13 cellular contexts compared by ENCODE assay signal in genomic region chr7:86911703-86912102, GRCh38.
DNase-seq lines count a peak whose midpoint lies in the region; ATAC-seq and TF ChIP-seq lines count a peak whose summit lies in the region.
"Had no signal": no experiment of that assay in that cellular context is flagged by ENCODE, and none has a peak within 500 bp of the region (broad histone marks: within the 10 kb centered on the region; RNA-seq: fewer than 3 reads in every experiment).

No MANE protein-coding gene starts in this region.

- H3K9me3 ChIP-seq in OCI-LY7 (ENCODE audit: low read length), result no peaks in the 10 kb centered on the region
- H3K9me3 ChIP-seq in trophoblast cell (ENCODE audit: insufficient read depth, low read depth, low read length), result no peaks in the 10 kb centered on the region
- H3K9me3 ChIP-seq in smooth muscle cell (replicated peaks; ENCODE audit: low read depth), result no peaks in the 10 kb centered on the region
- H3K9me3 ChIP-seq: stomach had no signal

- no peak overlapping the region for H3K23ac ChIP-seq in trophoblast cell (ENCODE audit: low read length)

- H3K36me3 ChIP-seq in GM23338 (ENCODE audit: insufficient read depth) (no peaks in the 10 kb centered on the region), OCI-LY7 (ENCODE audit: insufficient read depth, low read length) (no peaks in the 10 kb centered on the region), trophoblast cell (ENCODE audit: control insufficient read depth in 1 of 2, insufficient read depth in 2 of 2, low read length in 2 of 2) (peaks cover 0 to 3% of the 10 kb centered on the region in 2 experiments), smooth muscle cell (ENCODE audit: low read depth) (no peaks in the 10 kb centered on the region)
- H3K36me3 ChIP-seq: stomach had no signal

- H3K9me3 Mint-ChIP-seq in GM23338 (no peaks in the 10 kb centered on the region), mesothelial cell of epicardium (no peaks in the 10 kb centered on the region)
- H3K9me3 Mint-ChIP-seq: dendritic cell treated with granulocyte-macrophage colony-stimulating factor and Interleukin-4, amounts not matched to agents 40 ng/mL and 50 ng/mL, for 4 days had no signal

- H3K4me3 ChIP-seq in GM23338 (no peak overlapping the region), OCI-LY7 (ENCODE audit: low read depth, low read length, poor library complexity, severe bottlenecking) (no peak overlapping the region), trophoblast cell (ENCODE audit: low read depth, low read length) (no peak overlapping the region), smooth muscle cell (no peak overlapping the region)
- H3K4me3 ChIP-seq: stomach had no signal

- no CpG with 5 or more reads among the region's 1 CpG for WGBS in trophoblast cell (ENCODE audit: extremely low coverage, insufficient coverage, insufficient read length)
- 100% methylated on average over 1 of the region's 1 CpG for WGBS in smooth muscle cell (ENCODE audit: low lambda C conversion rate)

- H3K4me1 Mint-ChIP-seq in GM23338 (no peaks in the 10 kb centered on the region), mesothelial cell of epicardium (peaks cover 14% of the 10 kb centered on the region)

- H4K91ac ChIP-seq in trophoblast cell (ENCODE audit: low read depth, low read length), result no peak overlapping the region

- TF ChIP-seq CTCF in C4-2B (conservative IDR thresholded peaks at IDR 0.05) (peak; percentile 31), GM23338 (conservative IDR thresholded peaks at IDR 0.05; ENCODE audit: low read depth in 2 of 2) (peak in 1 of 2 experiments; percentile 46; a peak in 3 of 4 replicates), OCI-LY7 (conservative IDR thresholded peaks at IDR 0.05; ENCODE audit: low read length) (peak; percentile 59), foreskin keratinocyte (conservative IDR thresholded peaks at IDR 0.05) (no peak), mesothelial cell of epicardium (IDR thresholded peaks at IDR 0.05; ENCODE audit: unreplicated experiment) (no peak), smooth muscle cell (IDR thresholded peaks at IDR 0.05; ENCODE audit: borderline replicate concordance, insufficient read depth, poor library complexity, severe bottlenecking) (no peak)

- H2BK120ac ChIP-seq in trophoblast cell (ENCODE audit: insufficient read depth, low read length, poor library complexity), result no peak overlapping the region

- H3F3A ChIP-seq in GM23338 (replicated peaks; ENCODE audit: low read depth) (no peaks in the 10 kb centered on the region), smooth muscle cell (ENCODE audit: low read depth) (no peaks in the 10 kb centered on the region)

- H3K79me1 ChIP-seq in trophoblast cell (ENCODE audit: low read length), result no peaks in the 10 kb centered on the region

- H2BK12ac ChIP-seq in trophoblast cell (ENCODE audit: low read length), result no peak overlapping the region

- H3K18ac ChIP-seq in trophoblast cell (ENCODE audit: low read length), result no peak overlapping the region

- H3K9ac ChIP-seq in trophoblast cell (ENCODE audit: low read length) (no peak overlapping the region), smooth muscle cell (ENCODE audit: low read depth) (no peak overlapping the region)

- POLR2A ChIA-PET in OCI-LY7 (lab: Charles Lee), result no interaction called here

- H3K27ac ChIP-seq in C4-2B, result no peak overlapping the region
- no peak overlapping the region for H3K27ac ChIP-seq in GM23338 (ENCODE audit: low read depth)
- no peak overlapping the region for H3K27ac ChIP-seq in OCI-LY7 (ENCODE audit: low read depth, low read length, poor library complexity, severe bottlenecking)
- H3K27ac ChIP-seq in foreskin keratinocyte, result no peak overlapping the region
- no peak overlapping the region for H3K27ac ChIP-seq in trophoblast cell (ENCODE audit: low read depth, low read length)
- no peak overlapping the region for H3K27ac ChIP-seq in smooth muscle cell (ENCODE audit: low read depth)
- H3K27ac ChIP-seq: stomach had no signal

- H3K4me1 ChIP-seq in GM23338 (ENCODE audit: insufficient read depth), result no peaks in the 10 kb centered on the region
- no peaks in the 10 kb centered on the region for H3K4me1 ChIP-seq in OCI-LY7 (ENCODE audit: insufficient read depth, low read length, poor library complexity, severe bottlenecking)
- H3K4me1 ChIP-seq in foreskin keratinocyte, result no peaks in the 10 kb centered on the region
- no peaks in the 10 kb centered on the region for H3K4me1 ChIP-seq in trophoblast cell (ENCODE audit: control insufficient read depth in 1 of 2, insufficient read depth in 2 of 2, low read length in 2 of 2)
- no peaks in the 10 kb centered on the region for H3K4me1 ChIP-seq in smooth muscle cell (ENCODE audit: low read depth)
- H3K4me1 ChIP-seq: stomach had no signal

- no peak overlapping the region for H3K4ac ChIP-seq in trophoblast cell (ENCODE audit: low read depth, low read length)

- no peaks in the 10 kb centered on the region for H3K27me3 ChIP-seq in GM23338 (ENCODE audit: insufficient read depth)
- H3K27me3 ChIP-seq in foreskin keratinocyte, result no peaks in the 10 kb centered on the region
- H3K27me3 ChIP-seq in trophoblast cell (ENCODE audit: insufficient read depth, low read length), result no peaks in the 10 kb centered on the region
- H3K27me3 ChIP-seq in smooth muscle cell (ENCODE audit: low read depth), result no peaks in the 10 kb centered on the region
- H3K27me3 ChIP-seq: stomach had no signal

- H3K79me2 ChIP-seq in GM23338 (replicated peaks; ENCODE audit: insufficient read depth), result no peaks in the 10 kb centered on the region
- H3K79me2 ChIP-seq in OCI-LY7 (ENCODE audit: insufficient read depth, low read depth, low read length), result no peaks in the 10 kb centered on the region
- H3K79me2 ChIP-seq in trophoblast cell (ENCODE audit: control insufficient read depth, insufficient read depth, low read length, poor library complexity), result no peaks in the 10 kb centered on the region
- H3K79me2 ChIP-seq in smooth muscle cell (ENCODE audit: low read depth), result no peaks in the 10 kb centered on the region

- H3K27ac Mint-ChIP-seq in GM23338 (no peak overlapping the region), mesothelial cell of epicardium (no peak overlapping the region)
- H3K27ac Mint-ChIP-seq: dendritic cell treated with granulocyte-macrophage colony-stimulating factor and Interleukin-4, amounts not matched to agents 40 ng/mL and 50 ng/mL, for 4 days had no signal

- no peak overlapping the region for H3K4me2 ChIP-seq in GM23338
- H3K4me2 ChIP-seq in OCI-LY7 (ENCODE audit: low read length), result no peak overlapping the region
- H3K4me2 ChIP-seq in trophoblast cell (ENCODE audit: low read length), result no peak overlapping the region
- no peak overlapping the region for H3K4me2 ChIP-seq in smooth muscle cell

- H4K8ac ChIP-seq in trophoblast cell (ENCODE audit: low read depth, low read length), result no peak overlapping the region

- no TSS peak for BruUV-seq in OCI-LY7 (replicated peaks; lab: Mats Ljungman, UMichigan)

- ATAC-seq in GM23338 (peak; percentile 37; the same call in 2 of the 3 replicates), foreskin keratinocyte (peak; percentile 39), Right ventricle myocardium inferior (no peak)

- H3K14ac ChIP-seq in trophoblast cell (ENCODE audit: low read length), result no peak overlapping the region

- no peak overlapping the region for H2AFZ ChIP-seq in GM23338
- H2AFZ ChIP-seq in OCI-LY7 (ENCODE audit: low read length), result no peak overlapping the region
- no peak overlapping the region for H2AFZ ChIP-seq in trophoblast cell (ENCODE audit: insufficient read depth, low read length, poor library complexity)
- no peak overlapping the region for H2AFZ ChIP-seq in smooth muscle cell (ENCODE audit: low read depth)

- H4K20me1 ChIP-seq in GM23338 (replicated peaks; ENCODE audit: insufficient read depth) (no peaks in the 10 kb centered on the region; the same call in 1 of the 2 replicates), OCI-LY7 (ENCODE audit: insufficient read depth, low read length) (0 out of 2 replicates have a peak, but pooled peaks cover 4% of the 10 kb centered on the region), smooth muscle cell (ENCODE audit: low read depth) (no peaks in the 10 kb centered on the region)

- H3K27me3 Mint-ChIP-seq in GM23338 (ENCODE audit: insufficient read depth, low read depth, poor library complexity) (no peaks in the 10 kb centered on the region), mesothelial cell of epicardium (ENCODE audit: low read depth) (no peaks in the 10 kb centered on the region)

- H4K12ac ChIP-seq in trophoblast cell (ENCODE audit: low read depth, low read length), result no peak overlapping the region

- no peaks in the 10 kb centered on the region; the same call in 1 of the 3 replicates for H3K36me3 Mint-ChIP-seq in GM23338 (ENCODE audit: low read depth)
- peaks cover 23% of the 10 kb centered on the region for H3K36me3 Mint-ChIP-seq in mesothelial cell of epicardium

- CTCF ChIA-PET in OCI-LY7 (lab: Charles Lee; ENCODE audit: unreplicated experiment), result no interaction called here

- H3K4me3 Mint-ChIP-seq in GM23338 (no peak overlapping the region), mesothelial cell of epicardium (no peak overlapping the region)
- H3K4me3 Mint-ChIP-seq: dendritic cell treated with granulocyte-macrophage colony-stimulating factor and Interleukin-4, amounts not matched to agents 40 ng/mL and 50 ng/mL, for 4 days had no signal

- intact Hi-C loops in OCI-LY7 (cut with micrococcal nuclease; ENCODE audit: unreplicated experiment) (loop anchor here (5.0 kb wide), 1 partner anchor 326 kb away; no protein-coding TSS in a partner anchor), Right ventricle myocardium inferior (cut with DNase I) (no loop called here)

- no peaks in the 10 kb centered on the region for H3K9me2 ChIP-seq in GM23338 (ENCODE audit: insufficient read depth)
- H3K9me2 ChIP-seq in OCI-LY7 (ENCODE audit: insufficient read depth, low read length), result no peaks in the 10 kb centered on the region

- no peak overlapping the region for H2AK5ac ChIP-seq in trophoblast cell (ENCODE audit: low read length)

- DNase-seq in GM23338 (ENCODE audit: low spot score) (peak; percentile 45), OCI-LY7 (ENCODE audit: low spot score) (peak; percentile 10), foreskin keratinocyte (no peak), mesothelial cell of epicardium (ENCODE audit: low spot score in 2 of 2, unreplicated experiment in 2 of 2) (no peak), Right ventricle myocardium inferior (ENCODE audit: missing footprints) (no peak), trophoblast cell (no peak), smooth muscle cell (lab: John Stamatoyannopoulos, UW; ENCODE audit: unreplicated experiment) (no peak)
- DNase-seq: amniotic stem cell, GDM1, islet precursor cell, stomach had no signal

- H2BK5ac ChIP-seq in trophoblast cell (ENCODE audit: low read depth, low read length, poor library complexity), result no peak overlapping the region

TF ChIP-seq in GM23338, 12 proteins besides CTCF, POLR2A, EP300 and RAD21 (continues in another document):
- TF ChIP-seq JUNB (IDR thresholded peaks at IDR 0.05; ENCODE audit: unreplicated experiment), result no peak

Comparison
In these comparisons a context has a peak if more than half of its experiments do, and no peak if none do; other contexts are left out.
1. CTCF ChIP-seq: peak in C4-2B (single experiment) and OCI-LY7 (single experiment); none in foreskin keratinocyte (single experiment), mesothelial cell of epicardium (single experiment) and smooth muscle cell (single experiment).
2. DNase-seq: peak in GM23338 (single experiment) and OCI-LY7 (single experiment); none in foreskin keratinocyte (0 of 2), mesothelial cell of epicardium (0 of 2), Right ventricle myocardium inferior (single experiment), trophoblast cell (0 of 2) and smooth muscle cell (single experiment).